ENCODE assay signal across 8 cellular contexts in the genomic region with DNA sequence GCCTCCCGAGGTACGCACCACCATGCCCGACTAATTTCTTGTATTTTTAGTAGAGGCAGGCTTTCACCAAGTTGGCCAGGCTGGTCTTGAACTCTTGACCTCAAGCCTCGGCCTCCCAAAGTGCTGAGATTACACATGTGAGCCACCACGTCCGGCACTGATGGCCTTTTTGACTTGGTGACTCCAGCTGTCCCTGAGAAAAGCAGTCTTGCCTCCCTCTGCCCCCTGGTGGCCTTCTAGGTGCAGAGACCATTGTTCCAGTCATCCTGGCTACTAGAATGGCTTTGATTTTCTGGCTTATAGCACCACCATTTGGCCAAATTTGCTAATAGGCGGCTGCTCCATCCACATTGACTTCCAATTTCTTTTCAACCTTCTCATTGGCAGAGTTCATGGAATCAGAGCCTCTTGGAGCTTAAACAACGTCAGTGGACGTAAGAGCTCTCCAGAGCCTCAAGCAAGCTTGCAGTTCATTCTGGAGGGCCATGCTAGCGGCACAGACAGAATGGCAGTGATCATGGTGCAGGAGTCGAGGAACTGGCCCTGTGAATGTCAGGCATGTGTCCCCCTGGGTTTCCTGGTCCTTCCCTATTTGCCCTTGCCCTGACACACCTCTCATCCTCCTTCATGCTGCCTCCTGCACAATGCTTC. TPM values are rescaled to one million over a fixed set of nuclear protein-coding genes. Genes with fewer than 3 reads are reported as not detected.
A peak's percentile ranks its signal among the peaks of the same experiment; 100 is the strongest.
DNase-seq lines count a peak whose midpoint lies in the region; ATAC-seq and TF ChIP-seq lines count a peak whose summit lies in the region.

No MANE protein-coding gene starts in this region.

- H3K27ac ChIP-seq in foreskin keratinocyte (no peak overlapping the region), testis (no peak overlapping the region)

- intact Hi-C loops in testis (cut with DNase I; ENCODE audit: low total_unique reads), result loop anchor here (5.0 kb wide), 1 partner anchor 94 kb away; no protein-coding TSS in a partner anchor

- H3K4me1 ChIP-seq in foreskin keratinocyte (no peaks in the 10 kb centered on the region), testis (no peaks in the 10 kb centered on the region)

- no peaks in the 10 kb centered on the region for H3K9me3 ChIP-seq in testis

- peak; percentile 65 for ATAC-seq in GM21825 (IDR thresholded peaks at IDR 0.05; ENCODE audit: unreplicated experiment)
- ATAC-seq in foreskin keratinocyte, result peak; percentile 68

- WGBS in testis, 2 donors, result 39 to 59% methylated on average over 9 to 11 of the region's 11 CpGs

- TF ChIP-seq CTCF in NB4 (IDR thresholded peaks at IDR 0.05; ENCODE audit: low read depth, low read length), result peak; percentile 99
- peak; percentile 100 for TF ChIP-seq CTCF in foreskin keratinocyte (conservative IDR thresholded peaks at IDR 0.05)
- TF ChIP-seq CTCF in testis (IDR thresholded peaks at IDR 0.05), result peak; percentile 88 to 98 (median 94)

- no peak for TF ChIP-seq POLR2A in NB4 (IDR thresholded peaks at IDR 0.05; ENCODE audit: extremely low read depth, insufficient read length)
- TF ChIP-seq POLR2A in testis (IDR thresholded peaks at IDR 0.05), result no peak

- no peak overlapping the region for H3K4me3 ChIP-seq in NB4 (ENCODE audit: low read depth, low read length)
- H3K4me3 ChIP-seq in testis, result no peak overlapping the region

- H3K27me3 ChIP-seq in foreskin keratinocyte, result peaks cover 6% of the 10 kb centered on the region
- no peaks in the 10 kb centered on the region for H3K27me3 ChIP-seq in testis

- DNase-seq in COR-L47 (lab: John Stamatoyannopoulos, UW) (peak; percentile 96), NB4 (ENCODE audit: low read depth) (peak; percentile 92), SIG-M5 treated with dmso at 0.1 percent for 504 hours (lab: John Stamatoyannopoulos, UW; ENCODE audit: unreplicated experiment) (peak; percentile 92), foreskin keratinocyte (peak; percentile 47 to 77), occipital lobe (lab: John Stamatoyannopoulos, UW) (peak; percentile 65), testis (peak; percentile 94)
- peak; percentile 65 for DNase-seq in activated T-helper 9 cell treated with anti-CD3 and anti-CD28 coated beads, Interleukin-2, amount 50 U/mL, for 16 hours (ENCODE audit: low read depth)

- no peaks in the 10 kb centered on the region for H3K36me3 ChIP-seq in testis (ENCODE audit: low read depth, missing control alignments)

RNA-seq across cellular contexts. Expression of gene EIF4B, which starts 25.4 kb away (rescaled TPM):
- 349 and 368 TPM in 2 replicates for total RNA-seq in foreskin keratinocyte
- polyA plus RNA-seq in foreskin keratinocyte, result 95.2 and 110 TPM in 2 replicates
- total RNA-seq in occipital lobe, result 1,381 TPM
- total RNA-seq in testis, result 100 to 1,000 TPM; 219 to 305 TPM
- polyA plus RNA-seq in testis (ENCODE audit: insufficient read depth, low read depth, low replicate concordance), result 249 TPM

RNA-seq across cellular contexts. Expression of gene KRT18, which starts 32.0 kb away (rescaled TPM):
- total RNA-seq in foreskin keratinocyte, result 500 and 580 TPM in 2 replicates
- 561 and 630 TPM in 2 replicates for polyA plus RNA-seq in foreskin keratinocyte
- 1.6 TPM for total RNA-seq in occipital lobe
- 10 to 100 TPM; 20.2 to 35.9 TPM for total RNA-seq in testis
- polyA plus RNA-seq in testis (ENCODE audit: insufficient read depth, low read depth, low replicate concordance), result 51.9 TPM

Comparison
In these comparisons a context has a peak if more than half of its experiments do, and no peak if none do; other contexts are left out.
1. RNA of gene KRT18, which starts 32.0 kb away (total RNA-seq): 500 to 580 TPM in foreskin keratinocyte; 20.2 to 35.9 TPM in testis and 1.6 TPM in occipital lobe (single experiment); every median in the first group is over 10 times any median in the second.
2. Peak in every context shown above with its lines, with median percentiles within 50 percentile points of each other: DNase-seq and CTCF ChIP-seq.